In genomic region chr1:14947421-14947820, GRCh38 we compare ENCODE assay signal across 2 cellular contexts.
TF ChIP-seq lines count a peak whose summit lies in the region.

No MANE protein-coding gene starts in this region.

TF ChIP-seq in K562, 482 proteins besides CTCF, POLR2A, EP300 and RAD21:
- 0 out of 2 replicates have a peak, but pooled peaks have one; percentile 22 for TF ChIP-seq ESRRA (IDR thresholded peaks at IDR 0.05; ENCODE audit: borderline replicate concordance, low read depth)
- TF ChIP-seq DLX4 (CRISPR knock-in tag; IDR thresholded peaks at IDR 0.05) = no peak

TF ChIP-seq in HepG2, 621 proteins besides CTCF, POLR2A, EP300 and RAD21:
- no peak for TF ChIP-seq ATM (IDR thresholded peaks at IDR 0.05; ENCODE audit: borderline replicate concordance)
- 0 out of 2 replicates have a peak, but pooled peaks have one; percentile 30 for TF ChIP-seq ZNF629 (CRISPR knock-in tag; conservative IDR thresholded peaks at IDR 0.05)
